In the genomic region with DNA sequence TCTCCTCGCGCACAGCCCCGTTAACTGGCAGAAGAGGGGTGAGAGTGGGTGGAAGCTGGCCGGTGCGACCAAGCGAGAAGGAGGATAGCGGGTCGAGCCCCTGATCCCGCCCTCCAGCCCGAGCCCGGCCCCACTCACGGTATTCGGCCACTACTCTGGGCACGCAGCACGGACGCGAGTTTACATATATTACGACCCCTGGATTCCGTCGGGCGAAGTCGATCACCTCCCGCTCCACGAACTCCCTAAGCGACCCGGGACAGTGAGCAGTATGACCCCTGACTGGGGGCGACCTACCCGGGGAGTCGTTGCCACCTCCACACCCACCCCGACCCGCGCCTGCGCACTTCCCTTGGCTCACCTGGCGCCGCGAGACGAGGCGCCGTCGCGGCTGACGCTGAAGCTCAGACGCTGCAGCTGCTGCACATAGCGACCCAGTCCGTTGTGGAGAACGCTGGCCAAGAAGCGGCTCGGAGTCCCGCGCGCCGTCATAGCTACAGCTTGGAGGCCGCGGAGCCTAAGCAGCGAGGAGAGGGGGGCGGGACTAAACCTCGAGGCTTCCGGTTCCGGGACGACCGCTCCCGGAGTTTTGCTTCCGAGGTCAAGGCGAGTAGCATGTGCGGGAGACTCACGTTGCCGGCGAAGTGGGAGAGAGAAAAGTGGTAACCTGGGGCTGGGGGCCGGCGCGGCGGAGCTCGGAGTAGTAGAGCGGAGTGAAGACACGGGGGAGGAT, we compare ENCODE assay signal across 1 cellular context.
TF ChIP-seq lines count a peak whose summit lies in the region.

A gene (minus strand): TSS at position 546 of the 733 bp plus-strand sequence. CDS start 54 bp downstream, at position 492.
A gene (plus strand): TSS at position 592 of the 733 bp plus-strand sequence. CDS start 668 bp downstream, outside the sequence.

TF ChIP-seq in HEK293, 187 proteins besides CTCF, POLR2A, EP300 and RAD21 (continued from another document and continues in another):
- TF ChIP-seq, protein P1, sequence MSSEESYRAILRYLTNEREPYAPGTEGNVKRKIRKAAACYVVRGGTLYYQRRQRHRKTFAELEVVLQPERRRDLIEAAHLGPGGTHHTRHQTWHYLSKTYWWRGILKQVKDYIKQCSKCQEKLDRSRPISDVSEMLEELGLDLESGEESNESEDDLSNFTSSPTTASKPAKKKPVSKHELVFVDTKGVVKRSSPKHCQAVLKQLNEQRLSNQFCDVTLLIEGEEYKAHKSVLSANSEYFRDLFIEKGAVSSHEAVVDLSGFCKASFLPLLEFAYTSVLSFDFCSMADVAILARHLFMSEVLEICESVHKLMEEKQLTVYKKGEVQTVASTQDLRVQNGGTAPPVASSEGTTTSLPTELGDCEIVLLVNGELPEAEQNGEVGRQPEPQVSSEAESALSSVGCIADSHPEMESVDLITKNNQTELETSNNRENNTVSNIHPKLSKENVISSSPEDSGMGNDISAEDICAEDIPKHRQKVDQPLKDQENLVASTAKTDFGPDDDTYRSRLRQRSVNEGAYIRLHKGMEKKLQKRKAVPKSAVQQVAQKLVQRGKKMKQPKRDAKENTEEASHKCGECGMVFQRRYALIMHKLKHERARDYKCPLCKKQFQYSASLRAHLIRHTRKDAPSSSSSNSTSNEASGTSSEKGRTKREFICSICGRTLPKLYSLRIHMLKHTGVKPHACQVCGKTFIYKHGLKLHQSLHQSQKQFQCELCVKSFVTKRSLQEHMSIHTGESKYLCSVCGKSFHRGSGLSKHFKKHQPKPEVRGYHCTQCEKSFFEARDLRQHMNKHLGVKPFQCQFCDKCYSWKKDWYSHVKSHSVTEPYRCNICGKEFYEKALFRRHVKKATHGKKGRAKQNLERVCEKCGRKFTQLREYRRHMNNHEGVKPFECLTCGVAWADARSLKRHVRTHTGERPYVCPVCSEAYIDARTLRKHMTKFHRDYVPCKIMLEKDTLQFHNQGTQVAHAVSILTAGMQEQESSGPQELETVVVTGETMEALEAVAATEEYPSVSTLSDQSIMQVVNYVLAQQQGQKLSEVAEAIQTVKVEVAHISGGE (tag by site-specific recombination; conservative IDR thresholded peaks at IDR 0.05; ENCODE audit: low read depth): peak; percentile 94
- TF ChIP-seq ZNF791 (tag by site-specific recombination; IDR thresholded peaks at IDR 0.05) (no peak), ZSCAN16 (tag by site-specific recombination; IDR thresholded peaks at IDR 0.05) (peak; percentile 10; the same call in 1 of the 2 replicates), ZNF311 (tag by site-specific recombination; IDR thresholded peaks at IDR 0.05; ENCODE audit: borderline replicate concordance) (no peak), ZBTB7A (tag by site-specific recombination; IDR thresholded peaks at IDR 0.05; ENCODE audit: low read depth) (peak; percentile 11; the same call in 1 of the 2 replicates), ZNF274 (IDR thresholded peaks at IDR 0.05; ENCODE audit: low read length) (no peak), ZNF274 (tag by site-specific recombination; IDR thresholded peaks at IDR 0.05; ENCODE audit: borderline replicate concordance) (no peak), ZNF701 (tag by site-specific recombination; IDR thresholded peaks at IDR 0.05) (no peak), ZNF654 (tag by site-specific recombination; IDR thresholded peaks at IDR 0.05; ENCODE audit: low read depth) (no peak), ZNF843 (tag by site-specific recombination; IDR thresholded peaks at IDR 0.05) (0 out of 2 replicates have a peak, but pooled peaks have one; percentile 29), ZNF623 (tag by site-specific recombination; IDR thresholded peaks at IDR 0.05) (no peak), ZNF501 (tag by site-specific recombination; IDR thresholded peaks at IDR 0.05) (peak; percentile 68; the same call in 1 of the 2 replicates), ZBTB20 (tag by site-specific recombination; IDR thresholded peaks at IDR 0.05) (no peak), TRIM28 (IDR thresholded peaks at IDR 0.05; ENCODE audit: borderline replicate concordance, low read length) (no peak), ZNF302 (tag by site-specific recombination; IDR thresholded peaks at IDR 0.05; ENCODE audit: low read depth) (no peak), KLF8 (tag by site-specific recombination; IDR thresholded peaks at IDR 0.05) (peak; percentile 76; the same call in 1 of the 2 replicates), ZNF529 (tag by site-specific recombination; IDR thresholded peaks at IDR 0.05; ENCODE audit: insufficient replicate concordance) (no peak), SP7 (tag by site-specific recombination; IDR thresholded peaks at IDR 0.05) (peak; percentile 52), ZFP3 (tag by site-specific recombination; IDR thresholded peaks at IDR 0.05; ENCODE audit: low read depth) (no peak), SALL2 (tag by site-specific recombination; IDR thresholded peaks at IDR 0.05; ENCODE audit: borderline replicate concordance) (no peak), ZNF16 (tag by site-specific recombination; IDR thresholded peaks at IDR 0.05; ENCODE audit: low read depth) (no peak), ZNF24 (tag by site-specific recombination; IDR thresholded peaks at IDR 0.05) (peak; percentile 58; the same call in 1 of the 2 replicates), ZNF521 (tag by site-specific recombination; IDR thresholded peaks at IDR 0.05) (no peak), HOXA7 (CRISPR knock-in tag; IDR thresholded peaks at IDR 0.05; ENCODE audit: borderline replicate concordance) (no peak), ZNF660 (tag by site-specific recombination; IDR thresholded peaks at IDR 0.05) (0 out of 2 replicates have a peak, but pooled peaks have one; percentile 59), KLF9 (tag by site-specific recombination; IDR thresholded peaks at IDR 0.05; ENCODE audit: low read depth) (peak; percentile 85), ZNF76 (tag by site-specific recombination; IDR thresholded peaks at IDR 0.05; ENCODE audit: borderline replicate concordance, low read depth) (peak; percentile 68; the same call in 1 of the 2 replicates), ZSCAN30 (tag by site-specific recombination; IDR thresholded peaks at IDR 0.05) (no peak), OVOL3 (tag by site-specific recombination; IDR thresholded peaks at IDR 0.05) (no peak), ZNF121 (tag by site-specific recombination; IDR thresholded peaks at IDR 0.05) (no peak), ZBTB17 (tag by site-specific recombination; IDR thresholded peaks at IDR 0.05) (0 out of 2 replicates have a peak, but pooled peaks have one; percentile 61), ZXDB (tag by site-specific recombination; IDR thresholded peaks at IDR 0.05) (peak; percentile 89), IKZF3 (tag by site-specific recombination; IDR thresholded peaks at IDR 0.05) (no peak), ZNF423 (tag by site-specific recombination; IDR thresholded peaks at IDR 0.05) (peak; percentile 54; the same call in 1 of the 2 replicates), RBAK (tag by site-specific recombination; IDR thresholded peaks at IDR 0.05) (no peak), ZNF23 (tag by site-specific recombination; IDR thresholded peaks at IDR 0.05; ENCODE audit: borderline replicate concordance) (no peak)
- TF ChIP-seq, protein P2, sequence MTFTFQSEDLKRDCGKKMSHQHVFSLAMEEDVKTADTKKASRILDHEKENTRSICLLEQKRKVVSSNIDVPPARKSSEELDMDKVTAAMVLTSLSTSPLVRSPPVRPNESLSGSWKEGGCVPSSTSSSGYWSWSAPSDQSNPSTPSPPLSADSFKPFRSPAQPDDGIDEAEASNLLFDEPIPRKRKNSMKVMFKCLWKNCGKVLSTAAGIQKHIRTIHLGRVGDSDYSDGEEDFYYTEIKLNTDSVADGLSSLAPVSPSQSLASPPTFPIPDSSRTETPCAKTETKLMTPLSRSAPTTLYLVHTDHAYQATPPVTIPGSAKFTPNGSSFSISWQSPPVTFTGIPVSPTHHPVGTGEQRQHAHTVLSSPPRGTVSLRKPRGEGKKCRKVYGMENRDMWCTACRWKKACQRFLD (tag by site-specific recombination; IDR thresholded peaks at IDR 0.05): peak; percentile 84; the same call in 1 of the 2 replicates
- TF ChIP-seq, protein P3, sequence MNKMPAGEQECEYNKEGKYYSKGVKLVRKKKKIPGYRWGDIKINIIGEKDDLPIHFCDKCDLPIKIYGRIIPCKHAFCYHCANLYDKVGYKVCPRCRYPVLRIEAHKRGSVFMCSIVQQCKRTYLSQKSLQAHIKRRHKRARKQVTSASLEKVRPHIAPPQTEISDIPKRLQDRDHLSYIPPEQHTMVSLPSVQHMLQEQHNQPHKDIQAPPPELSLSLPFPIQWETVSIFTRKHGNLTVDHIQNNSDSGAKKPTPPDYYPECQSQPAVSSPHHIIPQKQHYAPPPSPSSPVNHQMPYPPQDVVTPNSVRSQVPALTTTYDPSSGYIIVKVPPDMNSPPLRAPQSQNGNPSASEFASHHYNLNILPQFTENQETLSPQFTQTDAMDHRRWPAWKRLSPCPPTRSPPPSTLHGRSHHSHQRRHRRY (tag by site-specific recombination; IDR thresholded peaks at IDR 0.05): 0 out of 2 replicates have a peak, but pooled peaks have one; percentile 57
- TF ChIP-seq, protein P4, sequence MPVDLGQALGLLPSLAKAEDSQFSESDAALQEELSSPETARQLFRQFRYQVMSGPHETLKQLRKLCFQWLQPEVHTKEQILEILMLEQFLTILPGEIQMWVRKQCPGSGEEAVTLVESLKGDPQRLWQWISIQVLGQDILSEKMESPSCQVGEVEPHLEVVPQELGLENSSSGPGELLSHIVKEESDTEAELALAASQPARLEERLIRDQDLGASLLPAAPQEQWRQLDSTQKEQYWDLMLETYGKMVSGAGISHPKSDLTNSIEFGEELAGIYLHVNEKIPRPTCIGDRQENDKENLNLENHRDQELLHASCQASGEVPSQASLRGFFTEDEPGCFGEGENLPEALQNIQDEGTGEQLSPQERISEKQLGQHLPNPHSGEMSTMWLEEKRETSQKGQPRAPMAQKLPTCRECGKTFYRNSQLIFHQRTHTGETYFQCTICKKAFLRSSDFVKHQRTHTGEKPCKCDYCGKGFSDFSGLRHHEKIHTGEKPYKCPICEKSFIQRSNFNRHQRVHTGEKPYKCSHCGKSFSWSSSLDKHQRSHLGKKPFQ (tag by site-specific recombination; IDR thresholded peaks at IDR 0.05): no peak
- TF ChIP-seq, protein P5, sequence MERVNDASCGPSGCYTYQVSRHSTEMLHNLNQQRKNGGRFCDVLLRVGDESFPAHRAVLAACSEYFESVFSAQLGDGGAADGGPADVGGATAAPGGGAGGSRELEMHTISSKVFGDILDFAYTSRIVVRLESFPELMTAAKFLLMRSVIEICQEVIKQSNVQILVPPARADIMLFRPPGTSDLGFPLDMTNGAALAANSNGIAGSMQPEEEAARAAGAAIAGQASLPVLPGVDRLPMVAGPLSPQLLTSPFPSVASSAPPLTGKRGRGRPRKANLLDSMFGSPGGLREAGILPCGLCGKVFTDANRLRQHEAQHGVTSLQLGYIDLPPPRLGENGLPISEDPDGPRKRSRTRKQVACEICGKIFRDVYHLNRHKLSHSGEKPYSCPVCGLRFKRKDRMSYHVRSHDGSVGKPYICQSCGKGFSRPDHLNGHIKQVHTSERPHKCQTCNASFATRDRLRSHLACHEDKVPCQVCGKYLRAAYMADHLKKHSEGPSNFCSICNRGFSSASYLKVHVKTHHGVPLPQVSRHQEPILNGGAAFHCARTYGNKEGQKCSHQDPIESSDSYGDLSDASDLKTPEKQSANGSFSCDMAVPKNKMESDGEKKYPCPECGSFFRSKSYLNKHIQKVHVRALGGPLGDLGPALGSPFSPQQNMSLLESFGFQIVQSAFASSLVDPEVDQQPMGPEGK (tag by site-specific recombination; IDR thresholded peaks at IDR 0.05): peak; percentile 92
- TF ChIP-seq, protein P6, sequence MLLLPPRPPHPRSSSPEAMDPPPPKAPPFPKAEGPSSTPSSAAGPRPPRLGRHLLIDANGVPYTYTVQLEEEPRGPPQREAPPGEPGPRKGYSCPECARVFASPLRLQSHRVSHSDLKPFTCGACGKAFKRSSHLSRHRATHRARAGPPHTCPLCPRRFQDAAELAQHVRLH (tag by site-specific recombination; IDR thresholded peaks at IDR 0.05): peak; percentile 72; the same call in 1 of the 2 replicates
- TF ChIP-seq, protein P7, sequence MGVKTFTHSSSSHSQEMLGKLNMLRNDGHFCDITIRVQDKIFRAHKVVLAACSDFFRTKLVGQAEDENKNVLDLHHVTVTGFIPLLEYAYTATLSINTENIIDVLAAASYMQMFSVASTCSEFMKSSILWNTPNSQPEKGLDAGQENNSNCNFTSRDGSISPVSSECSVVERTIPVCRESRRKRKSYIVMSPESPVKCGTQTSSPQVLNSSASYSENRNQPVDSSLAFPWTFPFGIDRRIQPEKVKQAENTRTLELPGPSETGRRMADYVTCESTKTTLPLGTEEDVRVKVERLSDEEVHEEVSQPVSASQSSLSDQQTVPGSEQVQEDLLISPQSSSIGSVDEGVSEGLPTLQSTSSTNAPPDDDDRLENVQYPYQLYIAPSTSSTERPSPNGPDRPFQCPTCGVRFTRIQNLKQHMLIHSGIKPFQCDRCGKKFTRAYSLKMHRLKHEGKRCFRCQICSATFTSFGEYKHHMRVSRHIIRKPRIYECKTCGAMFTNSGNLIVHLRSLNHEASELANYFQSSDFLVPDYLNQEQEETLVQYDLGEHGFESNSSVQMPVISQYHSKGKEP (tag by site-specific recombination; IDR thresholded peaks at IDR 0.05): no peak
- TF ChIP-seq, protein P8, sequence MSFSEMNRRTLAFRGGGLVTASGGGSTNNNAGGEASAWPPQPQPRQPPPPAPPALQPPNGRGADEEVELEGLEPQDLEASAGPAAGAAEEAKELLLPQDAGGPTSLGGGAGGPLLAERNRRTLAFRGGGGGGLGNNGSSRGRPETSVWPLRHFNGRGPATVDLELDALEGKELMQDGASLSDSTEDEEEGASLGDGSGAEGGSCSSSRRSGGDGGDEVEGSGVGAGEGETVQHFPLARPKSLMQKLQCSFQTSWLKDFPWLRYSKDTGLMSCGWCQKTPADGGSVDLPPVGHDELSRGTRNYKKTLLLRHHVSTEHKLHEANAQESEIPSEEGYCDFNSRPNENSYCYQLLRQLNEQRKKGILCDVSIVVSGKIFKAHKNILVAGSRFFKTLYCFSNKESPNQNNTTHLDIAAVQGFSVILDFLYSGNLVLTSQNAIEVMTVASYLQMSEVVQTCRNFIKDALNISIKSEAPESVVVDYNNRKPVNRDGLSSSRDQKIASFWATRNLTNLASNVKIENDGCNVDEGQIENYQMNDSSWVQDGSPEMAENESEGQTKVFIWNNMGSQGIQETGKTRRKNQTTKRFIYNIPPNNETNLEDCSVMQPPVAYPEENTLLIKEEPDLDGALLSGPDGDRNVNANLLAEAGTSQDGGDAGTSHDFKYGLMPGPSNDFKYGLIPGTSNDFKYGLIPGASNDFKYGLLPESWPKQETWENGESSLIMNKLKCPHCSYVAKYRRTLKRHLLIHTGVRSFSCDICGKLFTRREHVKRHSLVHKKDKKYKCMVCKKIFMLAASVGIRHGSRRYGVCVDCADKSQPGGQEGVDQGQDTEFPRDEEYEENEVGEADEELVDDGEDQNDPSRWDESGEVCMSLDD (tag by site-specific recombination; IDR thresholded peaks at IDR 0.05): peak; percentile 57
